1 cellular context compared by ENCODE assay signal in genomic region chr18:8999872-9000271, GRCh38.
TF ChIP-seq lines count a peak whose summit lies in the region.

No MANE protein-coding gene starts in this region.

TF ChIP-seq in GM23338, 12 proteins besides CTCF, POLR2A, EP300 and RAD21 (continued from another document):
- TF ChIP-seq ZNF114 (CRISPR knock-in tag; IDR thresholded peaks at IDR 0.05) (no peak), ZNF462 (CRISPR knock-in tag; IDR thresholded peaks at IDR 0.05) (no peak), REST (IDR thresholded peaks at IDR 0.05; ENCODE audit: unreplicated experiment) (no peak), STAT1 (IDR thresholded peaks at IDR 0.05; ENCODE audit: unreplicated experiment) (no peak), ZNF331 (CRISPR knock-in tag; IDR thresholded peaks at IDR 0.05; ENCODE audit: low read depth) (no peak), JUNB (IDR thresholded peaks at IDR 0.05; ENCODE audit: unreplicated experiment) (no peak)
